Comparison of ENCODE assay signal across 8 cellular contexts in the genomic region with DNA sequence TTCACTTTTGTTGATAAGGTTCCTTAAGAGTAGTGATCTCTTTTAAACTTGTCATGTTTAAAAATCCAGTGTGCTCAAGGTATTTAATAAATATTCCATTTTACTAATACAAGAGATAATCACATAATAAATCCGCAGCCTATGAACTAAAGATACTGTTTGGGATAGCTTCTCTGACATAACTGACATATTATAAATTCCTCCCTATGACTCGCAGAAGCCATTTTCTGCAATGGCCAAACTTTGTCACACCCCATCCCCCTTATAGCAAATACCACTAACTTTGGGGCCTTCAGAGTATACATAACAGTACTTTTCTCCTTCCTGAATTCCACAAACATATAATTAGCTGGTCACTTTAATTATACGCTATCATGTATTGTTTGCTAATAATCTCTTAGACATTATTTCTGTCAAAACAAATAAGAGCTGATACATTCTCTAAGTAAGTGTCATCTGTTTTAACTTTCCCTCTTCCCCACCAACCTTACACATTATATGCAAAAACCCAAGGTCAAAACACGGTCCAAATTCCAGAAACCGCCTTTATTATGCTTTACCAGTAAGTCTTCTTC. TPM values are rescaled to one million over a fixed set of nuclear protein-coding genes. Genes with fewer than 3 reads are reported as not detected.
DNase-seq lines count a peak whose midpoint lies in the region; ATAC-seq and TF ChIP-seq lines count a peak whose summit lies in the region.

No MANE protein-coding gene starts in this region.

- dilution Hi-C loops in mammary epithelial cell (cut with HindIII; ENCODE audit: low sequenced_read_pairs): loop anchor here (5.0 kb wide), 1 partner anchor 55 kb away; no protein-coding TSS in a partner anchor

- WGBS in mammary epithelial cell (ENCODE audit: low coverage, missing lambda C conversion rate): 47% methylated on average over 5 of the region's 5 CpGs

- H3K27ac Mint-ChIP-seq in CD8-positive, alpha-beta T cell: peak overlapping the region; percentile 70

- H3K36me3 ChIP-seq in CD8-positive, alpha-beta T cell (ENCODE audit: insufficient read depth, low read length): no peaks in the 10 kb centered on the region
- no peaks in the 10 kb centered on the region for H3K36me3 ChIP-seq in Karpas-422 (ENCODE audit: insufficient read depth, low read length)
- peaks cover 4% of the 10 kb centered on the region for H3K36me3 ChIP-seq in mammary epithelial cell (ENCODE audit: insufficient read depth, low read length)

- no peak for TF ChIP-seq CTCF in CD8-positive, alpha-beta T cell (IDR thresholded peaks at IDR 0.05)
- TF ChIP-seq CTCF in mammary epithelial cell (conservative IDR thresholded peaks at IDR 0.05 in 1 of 2, IDR thresholded peaks at IDR 0.05 in 1 of 2; ENCODE audit: extremely low read depth in 1 of 2, insufficient read depth in 1 of 2, low read depth in 1 of 2, low read length in 2 of 2): no peak

- in situ Hi-C loops in mammary epithelial cell (cut with MboI; ENCODE audit: low sequenced_read_pairs in 2 of 2): loop anchor here in 1 of 2 donors (10.0 kb wide), 1 partner anchor 88 kb away; no protein-coding TSS in a partner anchor

- peak overlapping the region; percentile 98 for H3K4me3 Mint-ChIP-seq in CD8-positive, alpha-beta T cell

- peaks cover 30% of the 10 kb centered on the region for H3K4me1 ChIP-seq in CD8-positive, alpha-beta T cell (ENCODE audit: insufficient read depth, low read length)
- H3K4me1 ChIP-seq in Karpas-422 (ENCODE audit: low read length) (peaks cover 32% of the 10 kb centered on the region), mammary epithelial cell (ENCODE audit: insufficient read depth, low read length) (peaks cover 4% of the 10 kb centered on the region)

- H3K36me3 Mint-ChIP-seq in CD8-positive, alpha-beta T cell: peaks cover 15% of the 10 kb centered on the region

- H3K4me2 ChIP-seq in Karpas-422 (ENCODE audit: low read depth, low read length, poor library complexity, severe bottlenecking) (peak overlapping the region; percentile 92), mammary epithelial cell (ENCODE audit: insufficient read depth, low read depth, low read length) (peak overlapping the region; percentile 84)

- no TSS peak for BruUV-seq in mammary epithelial cell (replicated peaks; lab: Mats Ljungman, UMichigan)

- H4K20me1 ChIP-seq in Karpas-422 (ENCODE audit: insufficient read depth, low read depth, low read length): no peaks in the 10 kb centered on the region
- no peaks in the 10 kb centered on the region for H4K20me1 ChIP-seq in mammary epithelial cell (ENCODE audit: insufficient read depth, low read length)

- POLR2A ChIA-PET in CD8-positive, alpha-beta T cell (lab: Charles Lee): interaction anchor here (3.7 kb wide), 1 partner anchor 489 kb away, joined by 46 read pairs; no protein-coding TSS in a partner anchor

- H3K4me3 ChIP-seq in CD8-positive, alpha-beta T cell (ENCODE audit: low read depth, low read length): peak overlapping the region; percentile 97
- H3K4me3 ChIP-seq in Karpas-422 (ENCODE audit: low read length): peak overlapping the region; percentile 85
- H3K4me3 ChIP-seq in mammary epithelial cell (replicated peaks in 1 of 3; ENCODE audit: insufficient read depth in 1 of 3, low read depth in 2 of 3, low read length in 3 of 3): peak overlapping the region; percentile 88 to 94 (median 92)

- no peak for DNase-seq in CD8-positive, alpha-beta T cell
- DNase-seq in Karpas-422 (peak; percentile 56), mammary epithelial cell (peak; percentile 10), myocyte (ENCODE audit: low read depth) (peak; percentile 43)
- DNase-seq in activated effector memory CD4-positive, alpha-beta T cell treated with Interleukin-2 at 50 U/mL for 16 hours: no peak

- no peaks in the 10 kb centered on the region for H3K27me3 ChIP-seq in CD8-positive, alpha-beta T cell (ENCODE audit: insufficient read depth, low read length)
- no peaks in the 10 kb centered on the region for H3K27me3 ChIP-seq in Karpas-422 (ENCODE audit: low read length)
- H3K27me3 ChIP-seq in mammary epithelial cell (ENCODE audit: insufficient read depth, low read length): no peaks in the 10 kb centered on the region

- H3K27me3 Mint-ChIP-seq in CD8-positive, alpha-beta T cell (ENCODE audit: low read depth): no peaks in the 10 kb centered on the region

- H3K9ac ChIP-seq in Karpas-422 (ENCODE audit: low read length): peak overlapping the region; percentile 89
- H3K9ac ChIP-seq in mammary epithelial cell (ENCODE audit: insufficient read depth, low read length): peak overlapping the region; percentile 84

- CTCF ChIA-PET in CD8-positive, alpha-beta T cell (lab: Charles Lee): interaction anchor here (3.8 kb wide), 1 partner anchor 93 kb away, joined by 22 read pairs; no protein-coding TSS in a partner anchor
- CTCF ChIA-PET in mammary epithelial cell (lab: Charles Lee; ENCODE audit: low non-redundant PET): no interaction called here

- H3K9me3 Mint-ChIP-seq in CD8-positive, alpha-beta T cell: no peaks in the 10 kb centered on the region

- H2AFZ ChIP-seq in Karpas-422 (ENCODE audit: low read length): no peak overlapping the region
- H2AFZ ChIP-seq in mammary epithelial cell (ENCODE audit: low read depth, low read length): no peak overlapping the region

- no peak overlapping the region for H3K27ac ChIP-seq in CD8-positive, alpha-beta T cell (ENCODE audit: low read depth, low read length)
- peak overlapping the region; percentile 85 for H3K27ac ChIP-seq in Karpas-422 (ENCODE audit: low read length)
- H3K27ac ChIP-seq in mammary epithelial cell (ENCODE audit: insufficient read depth, low read depth, low read length): peak overlapping the region; percentile 90

- peaks cover 51% of the 10 kb centered on the region for H3K79me2 ChIP-seq in Karpas-422 (ENCODE audit: low read length)
- H3K79me2 ChIP-seq in mammary epithelial cell (ENCODE audit: insufficient read depth, low read length): peaks cover 30% of the 10 kb centered on the region

- intact Hi-C loops in CD8-positive, alpha-beta T cell (cut with DNase I, micrococcal nuclease): loop anchor here (1.0 to 10.0 kb wide), 22 partner anchors 74 to 1615 kb away; a partner anchor contains a TSS
- intact Hi-C loops in mammary epithelial cell (cut with micrococcal nuclease): loop anchor here (5.0 to 10.0 kb wide), 2 partner anchors 168 to 360 kb away; a partner anchor contains a TSS

- no peak for ATAC-seq in CD8-positive, alpha-beta T cell
- ATAC-seq in HG03342 (IDR thresholded peaks at IDR 0.05; ENCODE audit: unreplicated experiment) (no peak), HG02852 (IDR thresholded peaks at IDR 0.05; ENCODE audit: unreplicated experiment) (no peak), GM18868 (IDR thresholded peaks at IDR 0.05; ENCODE audit: unreplicated experiment) (no peak)

- no peaks in the 10 kb centered on the region for H3K9me3 ChIP-seq in CD8-positive, alpha-beta T cell (ENCODE audit: low read length)
- H3K9me3 ChIP-seq in Karpas-422 (ENCODE audit: low read length) (no peaks in the 10 kb centered on the region), mammary epithelial cell (replicated peaks; ENCODE audit: insufficient read depth, low read length) (no peaks in the 10 kb centered on the region)

- H3K4me1 Mint-ChIP-seq in CD8-positive, alpha-beta T cell (ENCODE audit: low read depth): peaks cover 54% of the 10 kb centered on the region

- no peaks in the 10 kb centered on the region for H3K9me2 ChIP-seq in Karpas-422 (replicated peaks; ENCODE audit: insufficient read depth, low read length)

RNA-seq across cellular contexts. Expression of a gene that starts 1.1 kb away (rescaled TPM):
- total RNA-seq in CD8-positive, alpha-beta T cell: 1 to 10 TPM; 8.1 to 9.3 TPM
- 15.0 and 57.2 TPM in 2 replicates for total RNA-seq in Karpas-422 (2014; rRNA removed; shearing (Covaris generic); ENCODE audit: low replicate concordance)
- total RNA-seq in mammary epithelial cell (10 to 100 TPM; 21.0 to 32.7 TPM), myocyte (23.8 and 35.8 TPM in 2 replicates)
- 9.7 TPM for polyA plus RNA-seq in mammary epithelial cell
- polyA minus RNA-seq in mammary epithelial cell: 3.0 TPM
- polyA plus RNA-seq in myocyte (2012): 24.9 TPM

RNA-seq across cellular contexts. Expression of a gene that starts 32.4 kb away (rescaled TPM):
- under 1 TPM; 0.61 to 0.95 TPM for total RNA-seq in CD8-positive, alpha-beta T cell
- 15.7 and 21.8 TPM in 2 replicates for total RNA-seq in Karpas-422 (2014; rRNA removed; shearing (Covaris generic); ENCODE audit: low replicate concordance)
- total RNA-seq in mammary epithelial cell: 1 to 10 TPM; 5.2 to 6.1 TPM
- polyA plus RNA-seq in mammary epithelial cell: 4.9 TPM
- 0.98 TPM for polyA minus RNA-seq in mammary epithelial cell
- 2.0 and 3.6 TPM in 2 replicates for total RNA-seq in myocyte
- polyA plus RNA-seq in myocyte (2012): 0.97 TPM

Comparison
In these comparisons a context has a peak if more than half of its experiments do, and no peak if none do; other contexts are left out.
1. DNase-seq: peak in Karpas-422 (single experiment), mammary epithelial cell (single experiment) and myocyte (single experiment); none in CD8-positive, alpha-beta T cell (0 of 7) and activated effector memory CD4-positive, alpha-beta T cell treated with Interleukin-2 at 50 U/mL for 16 hours (single experiment).
2. Peak in every context shown above with its lines, with median percentiles within 50 percentile points of each other: H3K4me3 ChIP-seq.